In the genomic region with DNA sequence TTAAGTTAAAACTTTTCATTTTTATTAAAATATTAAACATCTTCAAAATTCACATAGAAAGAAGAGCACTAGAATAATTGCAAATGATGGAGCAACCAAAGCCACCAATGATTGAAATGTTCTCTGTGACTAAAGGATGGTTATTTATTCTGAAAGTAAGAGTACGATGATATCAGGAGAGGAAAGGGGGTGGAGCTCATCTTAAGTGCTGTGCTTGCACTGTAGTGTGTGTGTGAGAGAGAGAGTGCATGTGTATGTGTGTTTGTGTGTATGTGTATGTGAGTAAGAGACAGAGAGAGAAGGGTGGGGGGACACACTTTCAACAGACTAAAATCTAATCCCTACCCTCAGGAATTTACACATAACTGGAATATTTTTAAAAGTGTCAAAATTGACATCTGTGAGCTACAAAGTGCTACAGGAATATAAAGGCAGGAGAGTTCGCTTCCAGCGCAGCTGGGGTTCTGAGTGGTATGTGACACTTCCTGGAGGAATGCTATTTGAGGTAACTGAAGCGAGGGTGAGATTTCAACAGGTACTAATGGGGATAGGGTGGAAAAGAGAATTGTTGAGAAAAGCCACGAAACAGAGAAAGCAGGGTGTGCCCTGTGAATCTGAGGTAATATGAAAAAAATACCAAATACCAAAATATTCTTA, we compare ENCODE assay signal across 2 cellular contexts.
TF ChIP-seq lines count a peak whose summit lies in the region.

No MANE protein-coding gene starts in this region.

TF ChIP-seq in GM12891, 5 proteins besides CTCF, POLR2A, EP300 and RAD21 (continued from another document):
- TF ChIP-seq POLR2AphosphoS5 (IDR thresholded peaks at IDR 0.05; ENCODE audit: low read depth, low read length) (no peak), PAX5 (IDR thresholded peaks at IDR 0.05; ENCODE audit: insufficient read depth, low read length, severe bottlenecking) (no peak)

TF ChIP-seq in H1, 55 proteins besides CTCF, POLR2A, EP300 and RAD21 (continued from another document):
- no peak for TF ChIP-seq BRCA1 (IDR thresholded peaks at IDR 0.05; ENCODE audit: low read depth, low read length)
- no peak for TF ChIP-seq KDM4A (IDR thresholded peaks at IDR 0.05; ENCODE audit: low read depth, low read length, severe bottlenecking)
- no peak for TF ChIP-seq CHD1 (IDR thresholded peaks at IDR 0.05; ENCODE audit: low read depth, low read length)
- no peak for TF ChIP-seq SIRT6 (IDR thresholded peaks at IDR 0.05; ENCODE audit: low read length)
- TF ChIP-seq, protein P1, sequence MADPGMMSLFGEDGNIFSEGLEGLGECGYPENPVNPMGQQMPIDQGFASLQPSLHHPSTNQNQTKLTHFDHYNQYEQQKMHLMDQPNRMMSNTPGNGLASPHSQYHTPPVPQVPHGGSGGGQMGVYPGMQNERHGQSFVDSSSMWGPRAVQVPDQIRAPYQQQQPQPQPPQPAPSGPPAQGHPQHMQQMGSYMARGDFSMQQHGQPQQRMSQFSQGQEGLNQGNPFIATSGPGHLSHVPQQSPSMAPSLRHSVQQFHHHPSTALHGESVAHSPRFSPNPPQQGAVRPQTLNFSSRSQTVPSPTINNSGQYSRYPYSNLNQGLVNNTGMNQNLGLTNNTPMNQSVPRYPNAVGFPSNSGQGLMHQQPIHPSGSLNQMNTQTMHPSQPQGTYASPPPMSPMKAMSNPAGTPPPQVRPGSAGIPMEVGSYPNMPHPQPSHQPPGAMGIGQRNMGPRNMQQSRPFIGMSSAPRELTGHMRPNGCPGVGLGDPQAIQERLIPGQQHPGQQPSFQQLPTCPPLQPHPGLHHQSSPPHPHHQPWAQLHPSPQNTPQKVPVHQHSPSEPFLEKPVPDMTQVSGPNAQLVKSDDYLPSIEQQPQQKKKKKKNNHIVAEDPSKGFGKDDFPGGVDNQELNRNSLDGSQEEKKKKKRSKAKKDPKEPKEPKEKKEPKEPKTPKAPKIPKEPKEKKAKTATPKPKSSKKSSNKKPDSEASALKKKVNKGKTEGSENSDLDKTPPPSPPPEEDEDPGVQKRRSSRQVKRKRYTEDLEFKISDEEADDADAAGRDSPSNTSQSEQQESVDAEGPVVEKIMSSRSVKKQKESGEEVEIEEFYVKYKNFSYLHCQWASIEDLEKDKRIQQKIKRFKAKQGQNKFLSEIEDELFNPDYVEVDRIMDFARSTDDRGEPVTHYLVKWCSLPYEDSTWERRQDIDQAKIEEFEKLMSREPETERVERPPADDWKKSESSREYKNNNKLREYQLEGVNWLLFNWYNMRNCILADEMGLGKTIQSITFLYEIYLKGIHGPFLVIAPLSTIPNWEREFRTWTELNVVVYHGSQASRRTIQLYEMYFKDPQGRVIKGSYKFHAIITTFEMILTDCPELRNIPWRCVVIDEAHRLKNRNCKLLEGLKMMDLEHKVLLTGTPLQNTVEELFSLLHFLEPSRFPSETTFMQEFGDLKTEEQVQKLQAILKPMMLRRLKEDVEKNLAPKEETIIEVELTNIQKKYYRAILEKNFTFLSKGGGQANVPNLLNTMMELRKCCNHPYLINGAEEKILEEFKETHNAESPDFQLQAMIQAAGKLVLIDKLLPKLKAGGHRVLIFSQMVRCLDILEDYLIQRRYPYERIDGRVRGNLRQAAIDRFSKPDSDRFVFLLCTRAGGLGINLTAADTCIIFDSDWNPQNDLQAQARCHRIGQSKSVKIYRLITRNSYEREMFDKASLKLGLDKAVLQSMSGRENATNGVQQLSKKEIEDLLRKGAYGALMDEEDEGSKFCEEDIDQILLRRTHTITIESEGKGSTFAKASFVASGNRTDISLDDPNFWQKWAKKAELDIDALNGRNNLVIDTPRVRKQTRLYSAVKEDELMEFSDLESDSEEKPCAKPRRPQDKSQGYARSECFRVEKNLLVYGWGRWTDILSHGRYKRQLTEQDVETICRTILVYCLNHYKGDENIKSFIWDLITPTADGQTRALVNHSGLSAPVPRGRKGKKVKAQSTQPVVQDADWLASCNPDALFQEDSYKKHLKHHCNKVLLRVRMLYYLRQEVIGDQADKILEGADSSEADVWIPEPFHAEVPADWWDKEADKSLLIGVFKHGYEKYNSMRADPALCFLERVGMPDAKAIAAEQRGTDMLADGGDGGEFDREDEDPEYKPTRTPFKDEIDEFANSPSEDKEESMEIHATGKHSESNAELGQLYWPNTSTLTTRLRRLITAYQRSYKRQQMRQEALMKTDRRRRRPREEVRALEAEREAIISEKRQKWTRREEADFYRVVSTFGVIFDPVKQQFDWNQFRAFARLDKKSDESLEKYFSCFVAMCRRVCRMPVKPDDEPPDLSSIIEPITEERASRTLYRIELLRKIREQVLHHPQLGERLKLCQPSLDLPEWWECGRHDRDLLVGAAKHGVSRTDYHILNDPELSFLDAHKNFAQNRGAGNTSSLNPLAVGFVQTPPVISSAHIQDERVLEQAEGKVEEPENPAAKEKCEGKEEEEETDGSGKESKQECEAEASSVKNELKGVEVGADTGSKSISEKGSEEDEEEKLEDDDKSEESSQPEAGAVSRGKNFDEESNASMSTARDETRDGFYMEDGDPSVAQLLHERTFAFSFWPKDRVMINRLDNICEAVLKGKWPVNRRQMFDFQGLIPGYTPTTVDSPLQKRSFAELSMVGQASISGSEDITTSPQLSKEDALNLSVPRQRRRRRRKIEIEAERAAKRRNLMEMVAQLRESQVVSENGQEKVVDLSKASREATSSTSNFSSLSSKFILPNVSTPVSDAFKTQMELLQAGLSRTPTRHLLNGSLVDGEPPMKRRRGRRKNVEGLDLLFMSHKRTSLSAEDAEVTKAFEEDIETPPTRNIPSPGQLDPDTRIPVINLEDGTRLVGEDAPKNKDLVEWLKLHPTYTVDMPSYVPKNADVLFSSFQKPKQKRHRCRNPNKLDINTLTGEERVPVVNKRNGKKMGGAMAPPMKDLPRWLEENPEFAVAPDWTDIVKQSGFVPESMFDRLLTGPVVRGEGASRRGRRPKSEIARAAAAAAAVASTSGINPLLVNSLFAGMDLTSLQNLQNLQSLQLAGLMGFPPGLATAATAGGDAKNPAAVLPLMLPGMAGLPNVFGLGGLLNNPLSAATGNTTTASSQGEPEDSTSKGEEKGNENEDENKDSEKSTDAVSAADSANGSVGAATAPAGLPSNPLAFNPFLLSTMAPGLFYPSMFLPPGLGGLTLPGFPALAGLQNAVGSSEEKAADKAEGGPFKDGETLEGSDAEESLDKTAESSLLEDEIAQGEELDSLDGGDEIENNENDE (IDR thresholded peaks at IDR 0.05; ENCODE audit: insufficient replicate concordance, low read length) = no peak
- no peak for TF ChIP-seq EGR1 (IDR thresholded peaks at IDR 0.05; ENCODE audit: borderline replicate concordance, low read depth, low read length)
- no peak for TF ChIP-seq EZH2 (IDR thresholded peaks at IDR 0.05; ENCODE audit: low read depth, low read length, severe bottlenecking)
- TF ChIP-seq SIN3A (conservative IDR thresholded peaks at IDR 0.05 in 1 of 2, IDR thresholded peaks at IDR 0.05 in 1 of 2; ENCODE audit: low read depth in 1 of 2, low read length in 2 of 2) = no peak
- no peak for TF ChIP-seq BACH1 (IDR thresholded peaks at IDR 0.05; ENCODE audit: low read length)
- TF ChIP-seq TCF12 (IDR thresholded peaks at IDR 0.05; ENCODE audit: low read depth, low read length) = no peak
- TF ChIP-seq NRF1 (IDR thresholded peaks at IDR 0.05; ENCODE audit: low read depth, low read length) = no peak
- TF ChIP-seq CREB1 (IDR thresholded peaks at IDR 0.05) = no peak
- no peak for TF ChIP-seq RXRA (IDR thresholded peaks at IDR 0.05; ENCODE audit: insufficient read depth, low read depth, low read length)
- TF ChIP-seq MAFK (IDR thresholded peaks at IDR 0.05; ENCODE audit: low read depth, low read length) = no peak
- TF ChIP-seq, protein P2, sequence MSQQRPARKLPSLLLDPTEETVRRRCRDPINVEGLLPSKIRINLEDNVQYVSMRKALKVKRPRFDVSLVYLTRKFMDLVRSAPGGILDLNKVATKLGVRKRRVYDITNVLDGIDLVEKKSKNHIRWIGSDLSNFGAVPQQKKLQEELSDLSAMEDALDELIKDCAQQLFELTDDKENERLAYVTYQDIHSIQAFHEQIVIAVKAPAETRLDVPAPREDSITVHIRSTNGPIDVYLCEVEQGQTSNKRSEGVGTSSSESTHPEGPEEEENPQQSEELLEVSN (IDR thresholded peaks at IDR 0.05) = no peak
TF ChIP-seq in H1: peak in this region for 0.
